1 cellular context compared by ENCODE assay signal in genomic region chr3:134353171-134353825, GRCh38.
TF ChIP-seq lines count a peak whose summit lies in the region.

No MANE protein-coding gene starts in this region.

TF ChIP-seq in IMR-90, 13 proteins besides CTCF, POLR2A, EP300 and RAD21:
- TF ChIP-seq NFE2L2 (IDR thresholded peaks at IDR 0.05; ENCODE audit: low read depth, low read length) (no peak), USF2 (IDR thresholded peaks at IDR 0.05; ENCODE audit: low read depth, low read length) (peak; percentile 6; the same call in 1 of the 2 replicates), CEBPB (IDR thresholded peaks at IDR 0.05; ENCODE audit: low read depth, low read length) (no peak), MXI1 (IDR thresholded peaks at IDR 0.05; ENCODE audit: borderline replicate concordance, low read depth, low read length) (no peak), SMC3 (IDR thresholded peaks at IDR 0.05; ENCODE audit: low read depth, low read length) (no peak)
TF ChIP-seq in IMR-90: peak in this region for 1.
